Comparison of ENCODE assay signal across 8 cellular contexts in the genomic region with DNA sequence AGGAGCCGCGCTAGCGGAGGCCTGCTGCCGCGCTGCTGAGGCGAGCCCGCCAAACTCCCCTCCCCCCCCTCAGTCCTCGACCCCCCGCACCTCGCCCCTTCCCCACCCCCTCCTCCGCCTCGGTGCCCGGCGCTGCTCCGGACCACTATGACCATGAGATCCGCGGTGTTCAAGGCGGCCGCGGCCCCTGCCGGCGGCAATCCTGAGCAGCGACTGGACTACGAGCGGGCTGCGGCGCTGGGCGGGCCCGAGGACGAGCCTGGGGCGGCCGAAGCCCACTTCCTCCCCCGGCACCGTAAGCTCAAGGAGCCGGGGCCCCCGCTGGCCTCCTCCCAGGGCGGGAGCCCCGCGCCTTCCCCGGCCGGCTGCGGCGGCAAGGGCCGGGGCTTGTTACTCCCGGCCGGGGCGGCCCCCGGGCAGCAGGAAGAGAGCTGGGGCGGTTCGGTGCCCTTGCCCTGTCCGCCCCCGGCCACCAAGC. TPM values are rescaled to one million over a fixed set of nuclear protein-coding genes. Genes with fewer than 3 reads are reported as not detected.
DNase-seq lines count a peak whose midpoint lies in the region; ATAC-seq, FAIRE-seq and TF ChIP-seq lines count a peak whose summit lies in the region.

No MANE protein-coding gene starts in this region.

- H3K27ac ChIP-seq in ACC112 (ENCODE audit: low read depth, low read length) (peak overlapping the region; percentile 54), pancreas (peak overlapping the region; percentile 77 to 94 (median 86))

- H3K36me3 Mint-ChIP-seq in glutamatergic neuron (ENCODE audit: unreplicated experiment), result no peaks in the 10 kb centered on the region

- H3K4me3 Mint-ChIP-seq in glutamatergic neuron (ENCODE audit: unreplicated experiment), result no peak overlapping the region

- peaks cover 8% of the 10 kb centered on the region for H3K9me3 Mint-ChIP-seq in glutamatergic neuron (ENCODE audit: unreplicated experiment)

- 1% methylated on average over 38 to 52 of the region's 52 CpGs for whole genome bisulfite sequencing in pancreas, 2 donors

- intact Hi-C loops in pancreas (cut with DNase I), result loop anchor here in 1 of 3 donors (10.0 kb wide), 1 partner anchor 58 kb away; a partner anchor contains a TSS

- ATAC-seq in HG03439 (IDR thresholded peaks at IDR 0.05; ENCODE audit: unreplicated experiment), result peak; percentile 34
- peak; percentile 21 to 62 (median 39) for ATAC-seq in pancreas
- no peak for ATAC-seq in GM21515 (IDR thresholded peaks at IDR 0.05; ENCODE audit: unreplicated experiment)
- no peak for ATAC-seq in GM18519 (IDR thresholded peaks at IDR 0.05; ENCODE audit: low FRiP score, unreplicated experiment)

- H3K27me3 Mint-ChIP-seq in glutamatergic neuron (ENCODE audit: unreplicated experiment), result peaks cover 13% of the 10 kb centered on the region

- peaks cover 9% of the 10 kb centered on the region for H3K36me3 ChIP-seq in ACC112 (ENCODE audit: insufficient read depth, low read length)
- peaks cover 0 to 15% (median 0%) of the 10 kb centered on the region in 3 donors for H3K36me3 ChIP-seq in pancreas

- no peaks in the 10 kb centered on the region for H3K9me3 ChIP-seq in pancreas

- no peak for TF ChIP-seq POLR2A in GM12891 (IDR thresholded peaks at IDR 0.05; ENCODE audit: low read depth, low read length)

- H3K27me3 ChIP-seq in ACC112 (ENCODE audit: insufficient read depth, low read length) (no peaks in the 10 kb centered on the region), pancreas (no peaks in the 10 kb centered on the region)

- H3K4me1 ChIP-seq in ACC112 (ENCODE audit: control insufficient read depth, insufficient read depth, low read length, unreplicated experiment) (peaks cover 12% of the 10 kb centered on the region), pancreas (peaks cover 0 to 13% (median 6%) of the 10 kb centered on the region in 3 donors)

- FAIRE-seq in GM12891 (lab: Jason Lieb, UNC) (no peak), pancreas (lab: Jason Lieb, UNC) (no peak)

- H3K79me2 ChIP-seq in ACC112 (ENCODE audit: control insufficient read depth, insufficient read depth, low read length, unreplicated experiment), result peaks cover 69% of the 10 kb centered on the region

- no peak for TF ChIP-seq CTCF in glutamatergic neuron (IDR thresholded peaks at IDR 0.05; ENCODE audit: partially characterized antibody, unreplicated experiment)
- no peak for TF ChIP-seq CTCF in pancreas (IDR thresholded peaks at IDR 0.05)

- H3K27ac Mint-ChIP-seq in glutamatergic neuron (ENCODE audit: unreplicated experiment), result no peak overlapping the region

- DNase-seq in GM12891 (ENCODE audit: insufficient read length, low spot score) (peak; percentile 51), glutamatergic neuron (peak; percentile 75), pancreas (peak in 5 of 6 donors; percentile 62 to 89 (median 73))
- DNase-seq in activated T-cell treated with anti-CD3 and anti-CD28 coated beads, Interleukin-2, amount 50 U/mL, for 48 hours, result peak; percentile 39 to 65

- peaks cover 8% of the 10 kb centered on the region for H3K4me1 Mint-ChIP-seq in glutamatergic neuron (ENCODE audit: low read depth, unreplicated experiment)

- H2AFZ ChIP-seq in ACC112 (ENCODE audit: low read length, unreplicated experiment), result no peak overlapping the region

- H3K4me3 ChIP-seq in ACC112 (ENCODE audit: low read depth, low read length), result peak overlapping the region; percentile 86
- H3K4me3 ChIP-seq in pancreas, result peak overlapping the region; percentile 79 to 100 (median 96)

TF ChIP-seq in GM12891, 5 proteins besides CTCF, POLR2A, EP300 and RAD21:
- TF ChIP-seq SPI1 (IDR thresholded peaks at IDR 0.05; ENCODE audit: low read depth, low read length) (peak; percentile 51), PAX5 (IDR thresholded peaks at IDR 0.05; ENCODE audit: insufficient read depth, low read length, severe bottlenecking) (no peak)
TF ChIP-seq in GM12891: peak in this region for 1.

RNA-seq across cellular contexts. Expression of a gene that starts 0.7 kb away (rescaled TPM):
- polyA plus RNA-seq in GM12891 (2012; ENCODE audit: low read depth, missing spikeins), result 42.1 TPM
- total RNA-seq in glutamatergic neuron (ENCODE audit: unreplicated experiment), result 110 TPM
- total RNA-seq in pancreas, result 10 to 100 TPM; 21.0 to 44.6 (median 29.2) TPM
- 100 to 1,000 TPM in 1 of 2 donors, 10 to 100 TPM in 1; 71.0 to 105 TPM for polyA plus RNA-seq in pancreas

RNA-seq across cellular contexts. Expression of a gene that starts 17.8 kb away (rescaled TPM):
- 34.8 TPM for polyA plus RNA-seq in GM12891 (2012; ENCODE audit: low read depth, missing spikeins)
- 145 TPM for total RNA-seq in glutamatergic neuron (ENCODE audit: unreplicated experiment)
- 10 to 100 TPM; 31.3 to 46.2 (median 40.8) TPM for total RNA-seq in pancreas
- 10 to 100 TPM; 35.2 to 42.3 TPM for polyA plus RNA-seq in pancreas

RNA-seq across cellular contexts. Expression of a gene that starts 22.1 kb away (rescaled TPM):
- polyA plus RNA-seq in GM12891 (2012; ENCODE audit: low read depth, missing spikeins), result 1.6 TPM
- total RNA-seq in glutamatergic neuron (ENCODE audit: unreplicated experiment) (1.3 TPM), pancreas (10 to 100 TPM in 4 of 6 donors, 1 to 10 TPM in 2; 4.8 to 16.6 (median 11.2) TPM)
- 10 to 100 TPM; 11.0 to 17.5 TPM for polyA plus RNA-seq in pancreas

RNA-seq across cellular contexts. Expression of a gene that starts 54.8 kb away (rescaled TPM):
- 1.4 TPM for polyA plus RNA-seq in GM12891 (2012; ENCODE audit: low read depth, missing spikeins)
- total RNA-seq in glutamatergic neuron (ENCODE audit: unreplicated experiment) (25.3 TPM), pancreas (1 to 10 TPM; 2.6 to 4.9 (median 4.2) TPM)
- 10 to 100 TPM in 1 of 2 donors, 1 to 10 TPM in 1; 8.0 to 10.6 TPM for polyA plus RNA-seq in pancreas

RNA-seq across cellular contexts. Expression of a gene that starts 59.7 kb away (rescaled TPM):
- polyA plus RNA-seq in GM12891 (2012; ENCODE audit: low read depth, missing spikeins), result 1.9 TPM
- total RNA-seq in glutamatergic neuron (ENCODE audit: unreplicated experiment) (17.6 TPM), pancreas (10 to 100 TPM; 13.8 to 28.1 (median 20.6) TPM)
- polyA plus RNA-seq in pancreas, result 10 to 100 TPM; 22.4 to 35.7 TPM

Comparison
In these comparisons a context has a peak if more than half of its experiments do, and no peak if none do; other contexts are left out.
1. ATAC-seq: peak in HG03439 (single experiment) and pancreas (4 of 4); none in GM21515 (single experiment) and GM18519 (single experiment).
2. Peak in every context shown above with its lines, with median percentiles within 50 percentile points of each other: DNase-seq.